1 cellular context compared by ENCODE assay signal in the genomic region with DNA sequence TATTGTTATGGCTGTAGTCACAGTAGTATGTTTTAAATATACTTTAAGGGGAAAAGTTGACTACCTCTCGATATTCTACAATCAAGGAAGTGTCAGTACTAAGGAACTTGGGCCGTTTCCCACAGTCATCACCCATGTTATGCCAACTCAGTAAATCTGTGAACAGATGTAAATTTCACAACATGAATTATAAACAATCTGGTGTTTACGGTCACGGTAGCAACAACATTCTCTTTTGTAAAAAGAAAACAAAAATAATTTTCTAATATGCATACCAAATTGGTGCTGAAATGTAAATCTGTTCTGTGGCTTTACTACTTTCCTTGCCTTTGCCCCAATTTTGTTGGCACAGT.
TF ChIP-seq lines count a peak whose summit lies in the region.

No MANE protein-coding gene starts in this region.

TF ChIP-seq in HEK293, 187 proteins besides CTCF, POLR2A, EP300 and RAD21 (continued from another document):
- TF ChIP-seq ZNF561 (tag by site-specific recombination; IDR thresholded peaks at IDR 0.05; ENCODE audit: borderline replicate concordance) (no peak), ZNF76 (tag by site-specific recombination; IDR thresholded peaks at IDR 0.05; ENCODE audit: borderline replicate concordance, low read depth) (no peak), SP2 (tag by site-specific recombination; IDR thresholded peaks at IDR 0.05) (no peak), ZIC2 (tag by site-specific recombination; IDR thresholded peaks at IDR 0.05) (no peak), ZNF707 (tag by site-specific recombination; IDR thresholded peaks at IDR 0.05) (no peak), ZNF544 (tag by site-specific recombination; IDR thresholded peaks at IDR 0.05) (no peak), ZNF624 (tag by site-specific recombination; IDR thresholded peaks at IDR 0.05) (no peak), ZNF184 (tag by site-specific recombination; IDR thresholded peaks at IDR 0.05) (no peak), ZNF600 (tag by site-specific recombination; IDR thresholded peaks at IDR 0.05) (no peak)
